In the genomic region with DNA sequence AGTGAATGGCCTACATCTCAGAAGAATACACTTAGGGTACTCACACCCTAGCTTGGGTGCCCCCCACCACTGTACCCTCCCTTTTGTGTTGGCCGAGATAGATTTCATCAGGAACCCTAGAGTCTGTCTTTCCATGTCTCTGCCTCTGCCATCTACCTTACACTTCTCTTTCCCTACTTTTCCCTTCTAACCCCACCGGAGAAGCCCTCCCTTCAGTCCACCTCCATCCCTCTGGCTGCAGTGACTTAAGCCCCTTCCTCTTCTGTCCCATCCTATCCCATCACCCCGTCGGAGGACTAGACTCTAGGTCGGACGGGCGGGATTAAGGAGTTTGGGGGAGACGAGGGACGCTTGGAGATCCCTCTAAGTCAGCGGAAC, we compare ENCODE assay signal across 8 cellular contexts. TPM values are rescaled to one million over a fixed set of nuclear protein-coding genes. Genes with fewer than 3 reads are reported as not detected.
DNase-seq lines count a peak whose midpoint lies in the region; ATAC-seq and TF ChIP-seq lines count a peak whose summit lies in the region.

No MANE protein-coding gene starts in this region.

- peak overlapping the region; percentile 56 for H3K4me2 ChIP-seq in SU-DHL-6 (ENCODE audit: low read depth, low read length, poor library complexity, severe bottlenecking)

- H3K9me2 ChIP-seq in SU-DHL-6 (replicated peaks; ENCODE audit: insufficient read depth, low read length): no peaks in the 10 kb centered on the region

- TF ChIP-seq CTCF in GM12865 (IDR thresholded peaks at IDR 0.05; ENCODE audit: insufficient read depth, low read depth, low read length, missing control alignments) (no peak), SU-DHL-6 (IDR thresholded peaks at IDR 0.05; ENCODE audit: insufficient read depth, low read length, poor library complexity, severe bottlenecking) (no peak), fibroblast of the aortic adventitia (IDR thresholded peaks at IDR 0.05; ENCODE audit: insufficient read depth, low read length) (no peak)

- no peaks in the 10 kb centered on the region for H3K36me3 ChIP-seq in SU-DHL-6 (ENCODE audit: low read length)
- peaks cover 25% of the 10 kb centered on the region for H3K36me3 ChIP-seq in rectal smooth muscle tissue (ENCODE audit: control insufficient read depth, insufficient read depth, low read length)

- H3K4me3 ChIP-seq in GM12865 (ENCODE audit: low read depth, low read length): peak overlapping the region; percentile 68
- peak overlapping the region; percentile 66 for H3K4me3 ChIP-seq in SU-DHL-6 (ENCODE audit: insufficient read depth, low read length, poor library complexity, severe bottlenecking)
- peak overlapping the region; percentile 81 for H3K4me3 ChIP-seq in fibroblast of the aortic adventitia (ENCODE audit: low read depth, low read length)
- H3K4me3 ChIP-seq in rectal smooth muscle tissue (ENCODE audit: low read length): peak overlapping the region; percentile 93

- no peaks in the 10 kb centered on the region for H3K27me3 ChIP-seq in SU-DHL-6 (ENCODE audit: low read length)
- H3K27me3 ChIP-seq in rectal smooth muscle tissue (ENCODE audit: control insufficient read depth, insufficient read depth, low read length): no peaks in the 10 kb centered on the region

- H3K9ac ChIP-seq in SU-DHL-6 (ENCODE audit: low read length): peak overlapping the region; percentile 73
- peak overlapping the region; percentile 57 for H3K9ac ChIP-seq in rectal smooth muscle tissue (ENCODE audit: low read length)

- H3K4me1 ChIP-seq in rectal smooth muscle tissue (ENCODE audit: control insufficient read depth, insufficient read depth, low read length): peaks cover 23% of the 10 kb centered on the region

- no peaks in the 10 kb centered on the region for H4K20me1 ChIP-seq in SU-DHL-6 (ENCODE audit: low read depth, low read length)

- H3K79me2 ChIP-seq in SU-DHL-6 (ENCODE audit: insufficient read depth, low read length): no peaks in the 10 kb centered on the region

- no peaks in the 10 kb centered on the region for H3K9me3 ChIP-seq in SU-DHL-6 (ENCODE audit: insufficient read depth, low read length)

- H3K27ac ChIP-seq in SU-DHL-6 (ENCODE audit: low read depth, low read length) (no peak overlapping the region), rectal smooth muscle tissue (ENCODE audit: low read depth, low read length) (peak overlapping the region; percentile 93)

- H3F3A ChIP-seq in SU-DHL-6 (ENCODE audit: insufficient read depth): peaks cover 16% of the 10 kb centered on the region; the same call in 1 of the 2 replicates

- DNase-seq in GM12865 (ENCODE audit: low read depth): no peak
- no peak for DNase-seq in fibroblast of the aortic adventitia (ENCODE audit: low read depth)
- no peak for DNase-seq in left lobe of liver (ENCODE audit: low spot score)

- no peak for ATAC-seq in GM21423 (IDR thresholded peaks at IDR 0.05; ENCODE audit: unreplicated experiment)
- ATAC-seq in GM19035 (IDR thresholded peaks at IDR 0.05; ENCODE audit: unreplicated experiment): no peak
- no peak for ATAC-seq in left lobe of liver
- ATAC-seq in HG03095 (IDR thresholded peaks at IDR 0.05; ENCODE audit: unreplicated experiment): no peak

- peak overlapping the region; percentile 77 for H2AFZ ChIP-seq in SU-DHL-6 (ENCODE audit: low read depth, low read length, severe bottlenecking)

RNA-seq across cellular contexts. Expression of gene DLG4, which starts 0.2 kb away (rescaled TPM):
- 2.9 and 11.9 TPM in 2 replicates for total RNA-seq in fibroblast of the aortic adventitia (ENCODE audit: low replicate concordance)
- 5.5 TPM for total RNA-seq in left lobe of liver

RNA-seq across cellular contexts. Expression of gene ACADVL, which starts 0.3 kb away (rescaled TPM):
- 136 and 210 TPM in 2 replicates for total RNA-seq in fibroblast of the aortic adventitia (ENCODE audit: low replicate concordance)
- total RNA-seq in left lobe of liver: 1,044 TPM

RNA-seq across cellular contexts. Expression of gene DVL2, which starts 14.9 kb away (rescaled TPM):
- total RNA-seq in fibroblast of the aortic adventitia (ENCODE audit: low replicate concordance) (67.7 and 102 TPM in 2 replicates), left lobe of liver (10.0 TPM)

RNA-seq across cellular contexts. Expression of gene PHF23, which starts 19.8 kb away (rescaled TPM):
- total RNA-seq in fibroblast of the aortic adventitia (ENCODE audit: low replicate concordance) (26.7 and 40.3 TPM in 2 replicates), left lobe of liver (16.5 TPM)

RNA-seq across cellular contexts. Expression of gene GABARAP, which starts 22.8 kb away (rescaled TPM):
- 293 and 420 TPM in 2 replicates for total RNA-seq in fibroblast of the aortic adventitia (ENCODE audit: low replicate concordance)
- 235 TPM for total RNA-seq in left lobe of liver
